In genomic region chr11:120674537-120674936, GRCh38 we compare ENCODE assay signal across 1 cellular context.
TF ChIP-seq lines count a peak whose summit lies in the region.

No MANE protein-coding gene starts in this region.

TF ChIP-seq in HepG2, 621 proteins besides CTCF, POLR2A, EP300 and RAD21 (continues in another document):
- TF ChIP-seq PRDM15 (CRISPR knock-in tag; IDR thresholded peaks at IDR 0.05) = no peak
- TF ChIP-seq ZNF746 (CRISPR knock-in tag; IDR thresholded peaks at IDR 0.05) = peak; percentile 37; the same call in 1 of the 2 replicates
- TF ChIP-seq FOXO1 (CRISPR knock-in tag; IDR thresholded peaks at IDR 0.05) = peak; percentile 69; the same call in 1 of the 2 replicates
- no peak for TF ChIP-seq ATF5 (CRISPR knock-in tag; IDR thresholded peaks at IDR 0.05; ENCODE audit: low read depth)
- TF ChIP-seq ARID5B (CRISPR knock-in tag; IDR thresholded peaks at IDR 0.05) = peak; percentile 82
- TF ChIP-seq NFIC (IDR thresholded peaks at IDR 0.05; ENCODE audit: low read length) = peak; percentile 62; the same call in 1 of the 2 replicates
- no peak for TF ChIP-seq ZZZ3 (CRISPR knock-in tag; IDR thresholded peaks at IDR 0.05; ENCODE audit: borderline replicate concordance)
- TF ChIP-seq DPF2 (CRISPR knock-in tag; IDR thresholded peaks at IDR 0.05; ENCODE audit: borderline replicate concordance, low read depth) = peak; percentile 51; the same call in 1 of the 2 replicates
- TF ChIP-seq NFYB (CRISPR knock-in tag; IDR thresholded peaks at IDR 0.05) = no peak; the same call in 1 of the 2 replicates
- no peak for TF ChIP-seq KLF11 (CRISPR knock-in tag; IDR thresholded peaks at IDR 0.05)
- no peak for TF ChIP-seq ZKSCAN1 (IDR thresholded peaks at IDR 0.05; ENCODE audit: low read length)
- TF ChIP-seq FOXA3 (CRISPR knock-in tag; IDR thresholded peaks at IDR 0.05) = peak; percentile 45; the same call in 1 of the 2 replicates
- TF ChIP-seq MTA3 (CRISPR knock-in tag; IDR thresholded peaks at IDR 0.05) = no peak
- TF ChIP-seq ADNP (CRISPR knock-in tag; IDR thresholded peaks at IDR 0.05) = no peak
- 0 out of 2 replicates have a peak, but pooled peaks have one; percentile 20 for TF ChIP-seq ZNF441 (CRISPR knock-in tag; IDR thresholded peaks at IDR 0.05; ENCODE audit: borderline replicate concordance)
- no peak for TF ChIP-seq E2F5 (CRISPR knock-in tag; conservative IDR thresholded peaks at IDR 0.05)
- peak; percentile 61 for TF ChIP-seq RXRB (CRISPR knock-in tag; IDR thresholded peaks at IDR 0.05; ENCODE audit: borderline replicate concordance)
- no peak for TF ChIP-seq NR2F2 (IDR thresholded peaks at IDR 0.05; ENCODE audit: borderline replicate concordance, low read depth)
- TF ChIP-seq ZMAT3 (CRISPR knock-in tag; conservative IDR thresholded peaks at IDR 0.05) = no peak
- no peak for TF ChIP-seq ZFP41 (CRISPR knock-in tag; IDR thresholded peaks at IDR 0.05; ENCODE audit: borderline replicate concordance)
- no peak for TF ChIP-seq ETS1 (CRISPR knock-in tag; IDR thresholded peaks at IDR 0.05)
- TF ChIP-seq ZBTB44 (CRISPR knock-in tag; IDR thresholded peaks at IDR 0.05) = no peak
- 0 out of 2 replicates have a peak, but pooled peaks have one; percentile 30 for TF ChIP-seq ZFP90 (CRISPR knock-in tag; IDR thresholded peaks at IDR 0.05; ENCODE audit: borderline replicate concordance)
- TF ChIP-seq NCOA2 (CRISPR knock-in tag; IDR thresholded peaks at IDR 0.05) = peak; percentile 86
- TF ChIP-seq TOE1 (CRISPR knock-in tag; IDR thresholded peaks at IDR 0.05) = no peak
- no peak for TF ChIP-seq ZSCAN12 (CRISPR knock-in tag; IDR thresholded peaks at IDR 0.05)
- TF ChIP-seq ZNF143 (CRISPR knock-in tag; IDR thresholded peaks at IDR 0.05) = no peak
- no peak for TF ChIP-seq TFE3 (CRISPR knock-in tag; IDR thresholded peaks at IDR 0.05)
- no peak for TF ChIP-seq ZBTB3 (CRISPR knock-in tag; IDR thresholded peaks at IDR 0.05; ENCODE audit: borderline replicate concordance, low read depth)
- no peak for TF ChIP-seq MTF1 (CRISPR knock-in tag; IDR thresholded peaks at IDR 0.05)
- TF ChIP-seq MEIS1 (CRISPR knock-in tag; IDR thresholded peaks at IDR 0.05; ENCODE audit: borderline replicate concordance) = no peak
- TF ChIP-seq IKZF5 (CRISPR knock-in tag; IDR thresholded peaks at IDR 0.05) = 0 out of 2 replicates have a peak, but pooled peaks have one; percentile 15
- TF ChIP-seq SRF (IDR thresholded peaks at IDR 0.05; ENCODE audit: low read depth, low read length) = peak; percentile 48; the same call in 1 of the 2 replicates
- TF ChIP-seq ZNF280D (CRISPR knock-in tag; IDR thresholded peaks at IDR 0.05) = 0 out of 2 replicates have a peak, but pooled peaks have one; percentile 37
- no peak for TF ChIP-seq ZNF30 (CRISPR knock-in tag; IDR thresholded peaks at IDR 0.05)
- no peak for TF ChIP-seq SP140L (CRISPR knock-in tag; IDR thresholded peaks at IDR 0.05; ENCODE audit: borderline replicate concordance)
- TF ChIP-seq ZNF329 (CRISPR knock-in tag; IDR thresholded peaks at IDR 0.05; ENCODE audit: low read depth) = no peak
- peak; percentile 60; the same call in 1 of the 2 replicates for TF ChIP-seq EHMT2 (IDR thresholded peaks at IDR 0.05; ENCODE audit: borderline replicate concordance, low read depth, low read length)
- peak; percentile 79 for TF ChIP-seq MYC (CRISPR knock-in tag; IDR thresholded peaks at IDR 0.05; ENCODE audit: borderline replicate concordance)
- no peak for TF ChIP-seq ZNF382 (CRISPR knock-in tag; IDR thresholded peaks at IDR 0.05; ENCODE audit: borderline replicate concordance)
- TF ChIP-seq ZBTB7A (CRISPR knock-in tag; IDR thresholded peaks at IDR 0.05) = no peak
- TF ChIP-seq ZNF20 (CRISPR knock-in tag; IDR thresholded peaks at IDR 0.05) = no peak
- peak; percentile 34; the same call in 1 of the 2 replicates for TF ChIP-seq ZKSCAN5 (CRISPR knock-in tag; IDR thresholded peaks at IDR 0.05)
- TF ChIP-seq CREBL2 (CRISPR knock-in tag; IDR thresholded peaks at IDR 0.05; ENCODE audit: borderline replicate concordance) = no peak
- TF ChIP-seq TEF (CRISPR knock-in tag; IDR thresholded peaks at IDR 0.05) = no peak
- no peak for TF ChIP-seq ZNF674 (CRISPR knock-in tag; IDR thresholded peaks at IDR 0.05; ENCODE audit: low read depth)
